Comparison of ENCODE assay signal across 1 cellular context in the genomic region with DNA sequence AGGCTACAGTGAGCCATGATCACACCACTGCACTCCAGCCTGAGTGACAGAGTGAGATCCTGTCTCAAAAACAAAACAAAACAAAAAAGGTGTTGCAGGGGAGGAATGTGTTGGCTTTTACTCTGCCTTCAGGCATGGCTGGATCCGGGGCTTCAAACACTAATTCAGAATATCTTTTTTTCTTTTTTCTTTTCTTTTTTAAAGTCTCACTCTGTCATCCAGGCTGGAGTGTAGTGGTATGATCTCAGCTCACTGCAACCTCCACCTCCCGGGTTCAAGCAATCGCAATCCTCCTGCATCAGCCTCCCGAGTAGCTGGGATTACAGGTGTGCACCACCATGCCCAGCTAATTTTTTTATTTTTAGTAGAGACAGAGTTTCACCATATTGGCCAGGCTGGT.
TF ChIP-seq lines count a peak whose summit lies in the region.

No MANE protein-coding gene starts in this region.

TF ChIP-seq in HEK293, 187 proteins besides CTCF, POLR2A, EP300 and RAD21:
- TF ChIP-seq, protein P1, sequence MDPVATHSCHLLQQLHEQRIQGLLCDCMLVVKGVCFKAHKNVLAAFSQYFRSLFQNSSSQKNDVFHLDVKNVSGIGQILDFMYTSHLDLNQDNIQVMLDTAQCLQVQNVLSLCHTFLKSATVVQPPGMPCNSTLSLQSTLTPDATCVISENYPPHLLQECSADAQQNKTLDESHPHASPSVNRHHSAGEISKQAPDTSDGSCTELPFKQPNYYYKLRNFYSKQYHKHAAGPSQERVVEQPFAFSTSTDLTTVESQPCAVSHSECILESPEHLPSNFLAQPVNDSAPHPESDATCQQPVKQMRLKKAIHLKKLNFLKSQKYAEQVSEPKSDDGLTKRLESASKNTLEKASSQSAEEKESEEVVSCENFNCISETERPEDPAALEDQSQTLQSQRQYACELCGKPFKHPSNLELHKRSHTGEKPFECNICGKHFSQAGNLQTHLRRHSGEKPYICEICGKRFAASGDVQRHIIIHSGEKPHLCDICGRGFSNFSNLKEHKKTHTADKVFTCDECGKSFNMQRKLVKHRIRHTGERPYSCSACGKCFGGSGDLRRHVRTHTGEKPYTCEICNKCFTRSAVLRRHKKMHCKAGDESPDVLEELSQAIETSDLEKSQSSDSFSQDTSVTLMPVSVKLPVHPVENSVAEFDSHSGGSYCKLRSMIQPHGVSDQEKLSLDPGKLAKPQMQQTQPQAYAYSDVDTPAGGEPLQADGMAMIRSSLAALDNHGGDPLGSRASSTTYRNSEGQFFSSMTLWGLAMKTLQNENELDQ (tag by site-specific recombination; IDR thresholded peaks at IDR 0.05; ENCODE audit: low read depth): peak; percentile 37; the same call in 1 of the 2 replicates
- TF ChIP-seq, protein P2, sequence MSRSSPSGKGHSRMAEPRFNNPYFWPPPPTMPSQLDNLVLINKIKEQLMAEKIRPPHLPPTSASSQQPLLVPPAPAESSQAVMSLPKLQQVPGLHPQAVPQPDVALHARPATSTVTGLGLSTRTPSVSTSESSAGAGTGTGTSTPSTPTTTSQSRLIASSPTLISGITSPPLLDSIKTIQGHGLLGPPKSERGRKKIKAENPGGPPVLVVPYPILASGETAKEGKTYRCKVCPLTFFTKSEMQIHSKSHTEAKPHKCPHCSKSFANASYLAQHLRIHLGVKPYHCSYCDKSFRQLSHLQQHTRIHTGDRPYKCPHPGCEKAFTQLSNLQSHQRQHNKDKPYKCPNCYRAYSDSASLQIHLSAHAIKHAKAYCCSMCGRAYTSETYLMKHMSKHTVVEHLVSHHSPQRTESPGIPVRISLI (tag by site-specific recombination; IDR thresholded peaks at IDR 0.05): peak; percentile 92
- TF ChIP-seq KLF8 (tag by site-specific recombination; IDR thresholded peaks at IDR 0.05) (0 out of 2 replicates have a peak, but pooled peaks have one; percentile 26), ZNF600 (tag by site-specific recombination; IDR thresholded peaks at IDR 0.05) (0 out of 2 replicates have a peak, but pooled peaks have one; percentile 53), ZNF558 (tag by site-specific recombination; IDR thresholded peaks at IDR 0.05) (peak; percentile 19; the same call in 1 of the 2 replicates), ZNF585B (tag by site-specific recombination; IDR thresholded peaks at IDR 0.05) (0 out of 2 replicates have a peak, but pooled peaks have one; percentile 6), KLF1 (tag by site-specific recombination; IDR thresholded peaks at IDR 0.05) (0 out of 2 replicates have a peak, but pooled peaks have one; percentile 22)
- TF ChIP-seq, protein P3, sequence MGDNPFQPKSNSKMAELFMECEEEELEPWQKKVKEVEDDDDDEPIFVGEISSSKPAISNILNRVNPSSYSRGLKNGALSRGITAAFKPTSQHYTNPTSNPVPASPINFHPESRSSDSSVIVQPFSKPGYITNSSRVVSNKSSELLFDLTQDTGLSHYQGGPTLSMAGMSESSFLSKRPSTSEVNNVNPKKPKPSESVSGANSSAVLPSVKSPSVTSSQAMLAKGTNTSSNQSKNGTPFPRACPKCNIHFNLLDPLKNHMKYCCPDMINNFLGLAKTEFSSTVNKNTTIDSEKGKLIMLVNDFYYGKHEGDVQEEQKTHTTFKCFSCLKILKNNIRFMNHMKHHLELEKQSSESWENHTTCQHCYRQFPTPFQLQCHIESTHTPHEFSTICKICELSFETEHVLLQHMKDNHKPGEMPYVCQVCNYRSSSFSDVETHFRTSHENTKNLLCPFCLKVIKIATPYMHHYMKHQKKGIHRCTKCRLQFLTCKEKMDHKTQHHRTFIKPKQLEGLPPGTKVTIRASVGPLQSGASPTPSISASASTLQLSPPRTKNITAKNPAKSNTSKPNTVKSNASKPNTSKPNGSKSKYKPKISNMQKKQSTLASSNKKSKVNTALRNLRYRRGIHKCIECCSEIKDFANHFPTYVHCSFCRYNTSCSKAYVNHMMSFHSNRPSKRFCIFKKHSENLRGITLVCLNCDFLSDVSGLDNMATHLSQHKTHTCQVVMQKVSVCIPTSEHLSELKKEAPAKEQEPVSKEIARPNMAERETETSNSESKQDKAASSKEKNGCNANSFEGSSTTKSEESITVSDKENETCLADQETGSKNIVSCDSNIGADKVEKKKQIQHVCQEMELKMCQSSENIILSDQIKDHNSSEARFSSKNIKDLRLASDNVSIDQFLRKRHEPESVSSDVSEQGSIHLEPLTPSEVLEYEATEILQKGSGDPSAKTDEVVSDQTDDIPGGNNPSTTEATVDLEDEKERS (tag by site-specific recombination; IDR thresholded peaks at IDR 0.05): peak; percentile 89; the same call in 1 of the 2 replicates
- TF ChIP-seq, protein P4, sequence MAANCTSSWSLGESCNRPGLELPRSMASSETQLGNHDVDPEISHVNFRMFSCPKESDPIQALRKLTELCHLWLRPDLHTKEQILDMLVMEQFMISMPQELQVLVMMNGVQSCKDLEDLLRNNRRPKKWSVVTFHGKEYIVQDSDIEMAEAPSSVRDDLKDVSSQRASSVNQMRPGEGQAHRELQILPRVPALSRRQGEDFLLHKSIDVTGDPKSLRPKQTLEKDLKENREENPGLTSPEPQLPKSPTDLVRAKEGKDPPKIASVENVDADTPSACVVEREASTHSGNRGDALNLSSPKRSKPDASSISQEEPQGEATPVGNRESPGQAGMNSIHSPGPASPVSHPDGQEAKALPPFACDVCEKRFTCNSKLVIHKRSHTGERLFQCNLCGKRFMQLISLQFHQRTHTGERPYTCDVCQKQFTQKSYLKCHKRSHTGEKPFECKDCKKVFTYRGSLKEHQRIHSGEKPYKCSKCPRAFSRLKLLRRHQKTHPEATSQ (tag by site-specific recombination; IDR thresholded peaks at IDR 0.05): 0 out of 2 replicates have a peak, but pooled peaks have one; percentile 35
